ENCODE assay signal across 31 cellular contexts in genomic region chr6:157210954-157211353, GRCh38.
"Had no signal": no experiment of that assay in that cellular context is flagged by ENCODE, and none has a peak within 500 bp of the region (broad histone marks: within the 10 kb centered on the region; RNA-seq: fewer than 3 reads in every experiment).

No MANE protein-coding gene starts in this region.

- H3K27ac ChIP-seq: breast epithelium, SK-N-MC, WERI-Rb-1 had no signal

- H3K9me3 ChIP-seq: ascending aorta, breast epithelium had no signal

- ATAC-seq: activated CD8-positive, alpha-beta T cell treated with anti-CD3 and anti-CD28 coated beads for 36 hours; activated T-cell treated with anti-CD3 and anti-CD28 coated beads, Interleukin-2, amount 50 U/mL, for 72 hours; activated T-helper 17 cell treated with anti-CD3 and anti-CD28 coated beads, Interleukin-2, amount 50 U/mL, for 72 hours; Panc1 had no signal

- H3K4me3 Mint-ChIP-seq: activated CD8-positive, alpha-beta T cell treated with anti-CD3 and anti-CD28 coated beads for 36 hours; activated naive CD8-positive, alpha-beta T cell treated with anti-CD3 and anti-CD28 coated beads for 36 hours; activated T-cell treated with anti-CD3 and anti-CD28 coated beads, Interleukin-2, amount 50 U/mL, for 72 hours; activated T-helper 17 cell treated with anti-CD3 and anti-CD28 coated beads, Interleukin-2, amount 50 U/mL, for 72 hours had no signal

- H3K4me1 Mint-ChIP-seq: activated naive CD8-positive, alpha-beta T cell treated with anti-CD3 and anti-CD28 coated beads for 36 hours had no signal

- H3K4me1 ChIP-seq: ascending aorta, breast epithelium had no signal

- H3K27ac Mint-ChIP-seq: activated CD8-positive, alpha-beta T cell treated with anti-CD3 and anti-CD28 coated beads for 36 hours; activated naive CD8-positive, alpha-beta T cell treated with anti-CD3 and anti-CD28 coated beads for 36 hours; activated T-helper 17 cell treated with anti-CD3 and anti-CD28 coated beads, Interleukin-2, amount 50 U/mL, for 72 hours had no signal

- H3K9me3 Mint-ChIP-seq: activated CD8-positive, alpha-beta T cell treated with anti-CD3 and anti-CD28 coated beads for 36 hours; activated naive CD8-positive, alpha-beta T cell treated with anti-CD3 and anti-CD28 coated beads for 36 hours; activated T-cell treated with anti-CD3 and anti-CD28 coated beads, Interleukin-2, amount 50 U/mL, for 72 hours; activated T-helper 17 cell treated with anti-CD3 and anti-CD28 coated beads, Interleukin-2, amount 50 U/mL, for 72 hours had no signal

- H3K27me3 Mint-ChIP-seq: activated CD8-positive, alpha-beta T cell treated with anti-CD3 and anti-CD28 coated beads for 36 hours; activated naive CD8-positive, alpha-beta T cell treated with anti-CD3 and anti-CD28 coated beads for 36 hours; activated T-helper 17 cell treated with anti-CD3 and anti-CD28 coated beads, Interleukin-2, amount 50 U/mL, for 72 hours had no signal

- DNase-seq: activated CD4-positive, alpha-beta T cell treated with anti-CD3 and anti-CD28 coated beads for 1 hour; activated CD4-positive, alpha-beta T cell treated with anti-CD3 and anti-CD28 coated beads for 48 hours; activated CD4-positive, alpha-beta T cell treated with anti-CD3 and anti-CD28 coated beads, Interleukin-2, amount 50 U/mL, for 4 hours; activated CD4-positive, CD25-positive, alpha-beta regulatory T cell; activated CD8-positive, alpha-beta T cell treated with anti-CD3 and anti-CD28 coated beads for 36 hours; activated effector memory CD4-positive, alpha-beta T cell treated with anti-CD3 and anti-CD28 coated beads, Interleukin-2, amount 50 U/mL, for 16 hours; activated naive CD4-positive, alpha-beta T cell; activated naive CD4-positive, alpha-beta T cell treated with anti-CD3 and anti-CD28 coated beads, Interleukin-2, amount 50 U/mL, for 16 hours; activated naive CD8-positive, alpha-beta T cell treated with anti-CD3 and anti-CD28 coated beads for 36 hours; activated T-cell treated with anti-CD3 and anti-CD28 coated beads, Interleukin-2, amount 50 U/mL, for 1 hour; activated T-cell treated with anti-CD3 and anti-CD28 coated beads, Interleukin-2, amount 50 U/mL, for 72 hours; amniotic stem cell; cerebellar nuclear complex; NCI-H1048; NCI-H1436 treated with DMSO at 0.1 percent for 48 hours; NCI-H1694 treated with DMSO at 0.1 percent for 48 hours; NCI-H2029 treated with DMSO at 0.1 percent for 48 hours; NCI-H2171 treated with DMSO at 0.1 percent for 48 hours; NCI-H2227 treated with DMSO at 0.1 percent for 48 hours; NCI-H446; NCI-H524; NCI-H69; NCI-H82; RPMI8226; T1000; WERI-Rb-1 had no signal

- H3K4me3 ChIP-seq: ascending aorta, breast epithelium, SK-N-MC had no signal

- H3K27me3 ChIP-seq: ascending aorta, breast epithelium had no signal
